In genomic region chr11:6612008-6612815, GRCh38 we compare ENCODE assay signal across 8 cellular contexts. TPM values are rescaled to one million over a fixed set of nuclear protein-coding genes. Genes with fewer than 3 reads are reported as not detected.
DNase-seq lines count a peak whose midpoint lies in the region; ATAC-seq and TF ChIP-seq lines count a peak whose summit lies in the region.

TSS of gene TAF10 (minus strand) at chr11:6612216. CDS start at chr11:6612189, 27 bp downstream.

- DNase-seq in DMS53 (lab: John Stamatoyannopoulos, UW) (peak; percentile 99), KBM-7 (peak; percentile 97), PC-9 (peak; percentile 78 to 86), epithelial cell of prostate (ENCODE audit: low read depth, low spot score) (peak; percentile 81)
- DNase-seq in activated T-cell treated with anti-CD3 and anti-CD28 coated beads, Interleukin-2, amount 50 U/mL, for 1 hour, result peak; percentile 95
- DNase-seq in stimulated activated CD8-positive, alpha-beta memory T cell treated with anti-CD3 and anti-CD28 coated beads, Interleukin-4, amount 100 ng/mL, for 4 hours (ENCODE audit: low read depth in 2 of 2, low spot score in 1 of 2), result peak; percentile 88 to 92

- CTCF ChIA-PET in PC-9 (lab: Charles Lee), result no interaction called here

- H3K36me3 ChIP-seq in PC-9 (ENCODE audit: low read depth), result peaks cover 4% of the 10 kb centered on the region; the same call in 1 of the 2 replicates
- H3K36me3 ChIP-seq in mucosa of rectum (ENCODE audit: control insufficient read depth in 2 of 2, insufficient read depth in 2 of 2, low read length in 2 of 2), result peaks cover 43 to 59% of the 10 kb centered on the region in 2 donors

- TSS peak; percentile 97 for BruUV-seq in PC-9 (replicated peaks; lab: Mats Ljungman, UMichigan)

- H3K27ac ChIP-seq in PC-9 (peak within 1 kb of the TSS; percentile 87), epithelial cell of prostate (peak within 1 kb of the TSS; percentile 97), mucosa of rectum (ENCODE audit: low read depth in 2 of 2, low read length in 2 of 2) (peak within 1 kb of the TSS; percentile 100)

- no peaks in the 10 kb centered on the region for H3K9me2 ChIP-seq in PC-9 (ENCODE audit: insufficient read depth)

- intact Hi-C loops in PC-9 (cut with micrococcal nuclease; ENCODE audit: unreplicated experiment), result loop anchor here (1.0 kb wide), 1 partner anchor 71 kb away; the partner anchor contains the start of gene MRPL17

- POLR2A ChIA-PET in PC-9 (lab: Charles Lee; ENCODE audit: unreplicated experiment), result interaction anchor here (0.5 to 0.8 kb wide), 9 partner anchors 8 to 879 kb away, joined by 3 to 13 read pairs (median 4); partner anchors contain the start of gene MRPL17

- peak within 1 kb of the TSS; percentile 93 to 100 for H3K9ac ChIP-seq in mucosa of rectum (ENCODE audit: low read depth in 1 of 2, low read length in 2 of 2)

- peak; percentile 88 for ATAC-seq in GM21717 (IDR thresholded peaks at IDR 0.05; ENCODE audit: unreplicated experiment)

- H2AFZ ChIP-seq in PC-9, result peak within 1 kb of the TSS; percentile 99

- H3K4me1 ChIP-seq in PC-9 (replicated peaks; ENCODE audit: insufficient read depth) (peaks cover 13% of the 10 kb centered on the region), mucosa of rectum (ENCODE audit: control insufficient read depth in 2 of 2, insufficient read depth in 2 of 2, low read length in 2 of 2) (peaks cover 31 to 40% of the 10 kb centered on the region in 2 donors)

- H4K20me1 ChIP-seq in PC-9 (ENCODE audit: insufficient read depth), result no peaks in the 10 kb centered on the region

- TF ChIP-seq CTCF in PC-9 (conservative IDR thresholded peaks at IDR 0.05), result no peak

- H3K79me2 ChIP-seq in PC-9 (ENCODE audit: low read depth), result peaks cover 10% of the 10 kb centered on the region

- H3K27me3 ChIP-seq in PC-9 (ENCODE audit: insufficient read depth, low read depth) (no peaks in the 10 kb centered on the region), mucosa of rectum (ENCODE audit: control insufficient read depth in 2 of 2, insufficient read depth in 2 of 2, low read length in 2 of 2) (no peaks in the 10 kb centered on the region)

- peak within 1 kb of the TSS; percentile 98 for H3K4me3 ChIP-seq in PC-9
- H3K4me3 ChIP-seq in mucosa of rectum (ENCODE audit: low read length in 2 of 2), result peak within 1 kb of the TSS; percentile 87 to 94

- H3K4me2 ChIP-seq in PC-9, result peak within 1 kb of the TSS; percentile 99

- H3F3A ChIP-seq in PC-9 (ENCODE audit: insufficient read depth, low read depth), result peaks cover 17% of the 10 kb centered on the region

- in situ Hi-C loops in KBM-7 (cut with MboI; ENCODE audit: low pct_unique_long_range_greater_than_20kb, low sequenced_read_pairs), result no loop called here

- H3K9me3 ChIP-seq in PC-9 (ENCODE audit: insufficient read depth, low read depth) (no peaks in the 10 kb centered on the region), mucosa of rectum (ENCODE audit: control insufficient read depth in 2 of 2, low read length in 2 of 2) (no peaks in the 10 kb centered on the region)

RNA-seq across cellular contexts. Expression of gene TAF10, which starts in this region (rescaled TPM):
- 51.5 and 61.2 TPM in 2 replicates for total RNA-seq in PC-9 (2021)

Comparison
In these comparisons a context has a peak if more than half of its experiments do, and no peak if none do; other contexts are left out.
1. Peak in every context shown above with its lines: DNase-seq, ATAC-seq, H3K4me3 ChIP-seq and H3K27ac ChIP-seq.